8 cellular contexts compared by ENCODE assay signal in the genomic region with DNA sequence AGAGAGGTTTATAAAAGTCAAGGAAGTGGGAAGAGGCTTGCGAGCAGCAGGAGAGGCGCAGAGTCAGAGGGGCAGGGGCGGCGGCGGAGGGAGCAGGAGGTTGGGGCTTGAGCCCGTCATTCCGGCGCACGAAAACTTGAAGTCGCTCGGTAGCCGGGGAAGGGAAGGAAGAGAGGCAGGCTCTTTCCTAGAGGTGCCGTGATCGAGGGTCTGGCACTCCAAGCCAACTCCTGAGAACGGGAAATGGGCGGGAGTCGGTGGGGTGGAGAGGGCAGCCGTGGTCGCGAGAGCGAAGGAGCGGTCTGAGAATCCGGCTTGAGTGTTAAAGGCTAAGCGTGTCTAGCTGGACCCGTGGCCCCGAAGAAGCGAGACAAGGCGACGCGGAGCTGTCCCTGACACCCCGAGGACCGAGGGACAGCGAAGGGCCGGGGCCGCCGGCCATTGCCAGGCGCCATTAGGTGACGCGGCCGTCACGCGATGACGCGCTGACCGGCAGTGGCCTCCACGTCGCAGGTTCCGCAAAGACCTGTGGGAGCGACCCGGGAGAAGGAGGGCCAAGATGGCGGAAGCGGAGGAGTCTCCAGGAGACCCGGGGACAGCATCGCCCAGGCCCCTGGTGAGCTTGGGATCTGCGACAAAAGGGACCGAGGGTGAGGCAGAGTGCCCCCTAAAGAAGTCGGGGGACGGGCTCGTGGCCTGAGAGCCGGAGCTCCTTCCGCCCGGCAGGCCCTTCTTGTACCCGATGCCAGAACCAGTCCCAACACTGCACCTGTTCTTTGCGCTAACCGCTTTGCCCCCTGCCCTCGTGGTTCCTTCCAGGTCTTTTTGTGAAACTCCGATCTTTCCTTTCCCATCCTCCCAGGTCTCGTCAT. TPM values are rescaled to one million over a fixed set of nuclear protein-coding genes. Genes with fewer than 3 reads are reported as not detected.
DNase-seq lines count a peak whose midpoint lies in the region; ATAC-seq and TF ChIP-seq lines count a peak whose summit lies in the region.

A gene with protein sequence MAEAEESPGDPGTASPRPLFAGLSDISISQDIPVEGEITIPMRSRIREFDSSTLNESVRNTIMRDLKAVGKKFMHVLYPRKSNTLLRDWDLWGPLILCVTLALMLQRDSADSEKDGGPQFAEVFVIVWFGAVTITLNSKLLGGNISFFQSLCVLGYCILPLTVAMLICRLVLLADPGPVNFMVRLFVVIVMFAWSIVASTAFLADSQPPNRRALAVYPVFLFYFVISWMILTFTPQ (plus strand): TSS at position 544 of the 872 bp plus-strand sequence. CDS start 16 bp downstream, at position 560.

- H3K27me3 ChIP-seq in BJ (ENCODE audit: control insufficient read depth, insufficient read depth, low read length) (no peaks in the 10 kb centered on the region), left lung (no peaks in the 10 kb centered on the region)

- peak within 1 kb of the TSS; percentile 90 to 94 for H3K27ac ChIP-seq in left lung

- H3K36me3 Mint-ChIP-seq in activated CD4-positive, alpha-beta T cell treated with anti-CD3 and anti-CD28 coated beads, Interleukin-2, amount 10 ng/mL, durations not matched to agents 7 days and 5 days (ENCODE audit: low read depth) = peaks cover 7% of the 10 kb centered on the region

- peak within 1 kb of the TSS; percentile 99 for H3K27ac Mint-ChIP-seq in activated CD4-positive, alpha-beta T cell treated with anti-CD3 and anti-CD28 coated beads, Interleukin-2, amount 10 ng/mL, durations not matched to agents 7 days and 5 days

- CTCF ChIA-PET in BJ (lab: Yijun Ruan, JAX) = interaction anchor here (0.5 kb wide), 1 partner anchor 1348 kb away, joined by 3 read pairs; no protein-coding TSS in a partner anchor
- CTCF ChIA-PET in activated CD4-positive, alpha-beta T cell treated with anti-CD3 and anti-CD28 coated beads, Interleukin-2, amount 10 ng/mL, durations not matched to agents 7 days and 5 days (lab: Charles Lee) = no interaction called here

- H3K4me1 ChIP-seq in left lung = peaks cover 0 to 9% of the 10 kb centered on the region in 2 donors

- H3K9me3 Mint-ChIP-seq in activated CD4-positive, alpha-beta T cell treated with anti-CD3 and anti-CD28 coated beads, Interleukin-2, amount 10 ng/mL, durations not matched to agents 7 days and 5 days = no peaks in the 10 kb centered on the region

- H3K9me3 ChIP-seq in left lung = no peaks in the 10 kb centered on the region

- peak within 1 kb of the TSS; percentile 95 for H3K4me3 Mint-ChIP-seq in activated CD4-positive, alpha-beta T cell treated with anti-CD3 and anti-CD28 coated beads, Interleukin-2, amount 10 ng/mL, durations not matched to agents 7 days and 5 days

- no peak for TF ChIP-seq CTCF in BJ (IDR thresholded peaks at IDR 0.05; ENCODE audit: insufficient read depth, low read depth, low read length)
- TF ChIP-seq CTCF in left lung (IDR thresholded peaks at IDR 0.05) = no peak

- H3K4me3 ChIP-seq in BJ (ENCODE audit: low read depth, low read length) = peak within 1 kb of the TSS; percentile 80
- H3K4me3 ChIP-seq in left lung = peak within 1 kb of the TSS; percentile 35 to 58

- peaks cover 7% of the 10 kb centered on the region for H3K27me3 Mint-ChIP-seq in activated CD4-positive, alpha-beta T cell treated with anti-CD3 and anti-CD28 coated beads, Interleukin-2, amount 10 ng/mL, durations not matched to agents 7 days and 5 days

- ATAC-seq in GM19043 (IDR thresholded peaks at IDR 0.05; ENCODE audit: low read depth, unreplicated experiment) = peak; percentile 98
- peak; percentile 95 for ATAC-seq in HG03280 (IDR thresholded peaks at IDR 0.05; ENCODE audit: unreplicated experiment)
- peak; percentile 97 for ATAC-seq in left lung

- intact Hi-C loops in left lung (cut with DNase I) = no loop called here

- H3K36me3 ChIP-seq in BJ (ENCODE audit: control insufficient read depth, insufficient read depth, low read length) = no peaks in the 10 kb centered on the region
- H3K36me3 ChIP-seq in left lung = no peaks in the 10 kb centered on the region

- peaks cover 27% of the 10 kb centered on the region for H3K4me1 Mint-ChIP-seq in activated CD4-positive, alpha-beta T cell treated with anti-CD3 and anti-CD28 coated beads, Interleukin-2, amount 10 ng/mL, durations not matched to agents 7 days and 5 days

- DNase-seq in BJ (ENCODE audit: low read depth) (no peak), NCI-H510A treated with DMSO at 0.1 percent for 48 hours (lab: John Stamatoyannopoulos, UW) (peak; percentile 42), dedifferentiated amniotic fluid mesenchymal stem cell (ENCODE audit: extremely low spot score) (peak; percentile 49), left lung (peak; percentile 87 to 94)
- peak; percentile 65 for DNase-seq in activated CD4-positive, alpha-beta T cell treated with anti-CD3 and anti-CD28 coated beads, Interleukin-2, amount 10 ng/mL, durations not matched to agents 7 days and 5 days
- DNase-seq in stimulated activated CD4-positive, alpha-beta T cell treated with anti-CD3 and anti-CD28 coated beads, Interleukin-2, amount 100 ng/mL, for 24 hours = peak; percentile 66 to 71

- POLR2A ChIA-PET in BJ (lab: Charles Lee) = no interaction called here
- POLR2A ChIA-PET in activated CD4-positive, alpha-beta T cell treated with anti-CD3 and anti-CD28 coated beads, Interleukin-2, amount 10 ng/mL, durations not matched to agents 7 days and 5 days (lab: Charles Lee) = no interaction called here

RNA-seq across cellular contexts. Expression of the gene that starts here (rescaled TPM):
- polyA plus RNA-seq in BJ (2011; rRNA removed) = 14.7 and 31.1 TPM in 2 replicates
- 8.0 and 10.9 TPM in 2 replicates for polyA minus RNA-seq in BJ (2011; rRNA and poly(A)+ RNA removed)
- 10 to 100 TPM; 11.1 to 15.7 TPM for total RNA-seq in activated CD4-positive, alpha-beta T cell treated with anti-CD3 and anti-CD28 coated beads, Interleukin-2, amount 10 ng/mL, durations not matched to agents 7 days and 5 days
- 10 to 100 TPM; 50.0 to 54.5 TPM for total RNA-seq in left lung
